In genomic region chr17:57644311-57644710, GRCh38 we compare ENCODE assay signal across 16 cellular contexts.
"Had no signal": no experiment of that assay in that cellular context is flagged by ENCODE, and none has a peak within 500 bp of the region (broad histone marks: within the 10 kb centered on the region; RNA-seq: fewer than 3 reads in every experiment).

No MANE protein-coding gene starts in this region.

- H3K4me3 Mint-ChIP-seq: activated B cell treated with CpG ODN at 0.5 μM for 24 hours, memory B cell had no signal

- H3K27me3 Mint-ChIP-seq: activated B cell treated with CpG ODN at 0.5 μM for 24 hours, memory B cell had no signal

- H3K9me3 Mint-ChIP-seq: activated B cell treated with CpG ODN at 0.5 μM for 24 hours; activated naive CD4-positive, alpha-beta T cell treated with anti-CD3 and anti-CD28 coated beads, Interleukin-2, amount 50 U/mL, for 72 hours; memory B cell had no signal

- H3K27ac ChIP-seq: esophagus squamous epithelium, neutrophil, parathyroid adenoma, spleen, tibial artery had no signal

- H3K27me3 ChIP-seq: adrenal gland, esophagus squamous epithelium, neutrophil, spleen, tibial artery had no signal

- H3K36me3 ChIP-seq: adrenal gland, esophagus squamous epithelium, neutrophil had no signal

- ATAC-seq: activated naive CD4-positive, alpha-beta T cell treated with anti-CD3 and anti-CD28 coated beads, Interleukin-2, amount 50 U/mL, for 72 hours had no signal

- H3K9me3 ChIP-seq: adrenal gland, esophagus squamous epithelium, neutrophil, spleen, tibial artery had no signal

- H3K9ac ChIP-seq: parathyroid adenoma had no signal

- H3K27ac Mint-ChIP-seq: activated B cell treated with CpG ODN at 0.5 μM for 24 hours, memory B cell had no signal

- H3K4me3 ChIP-seq: adrenal gland, esophagus squamous epithelium, spleen, tibial artery had no signal

- DNase-seq: activated B cell treated with CpG ODN at 0.5 μM for 24 hours; activated CD4-positive, alpha-beta T cell treated with anti-CD3 and anti-CD28 coated beads for 4 hours; activated CD8-positive, alpha-beta memory T cell treated with anti-CD3 and anti-CD28 coated beads, Interleukin-2, amount 50 U/mL, for 48 hours; activated gamma-delta T cell treated with Interleukin-2 at 50 U/mL for 16 hours; adrenal gland; dermis blood vessel endothelial cell; effector memory CD4-positive, alpha-beta T cell; esophagus squamous epithelium; spleen; stimulated activated CD4-positive, alpha-beta T cell treated with anti-CD3 and anti-CD28 coated beads, Interleukin-4, amount 100 ng/mL, for 4 hours; stimulated activated naive CD4-positive, alpha-beta T cell; tibial artery had no signal

- H2AFZ ChIP-seq: parathyroid adenoma had no signal

- H3K4me1 ChIP-seq: esophagus squamous epithelium, spleen, tibial artery had no signal
